20 cellular contexts compared by ENCODE assay signal in the genomic region with DNA sequence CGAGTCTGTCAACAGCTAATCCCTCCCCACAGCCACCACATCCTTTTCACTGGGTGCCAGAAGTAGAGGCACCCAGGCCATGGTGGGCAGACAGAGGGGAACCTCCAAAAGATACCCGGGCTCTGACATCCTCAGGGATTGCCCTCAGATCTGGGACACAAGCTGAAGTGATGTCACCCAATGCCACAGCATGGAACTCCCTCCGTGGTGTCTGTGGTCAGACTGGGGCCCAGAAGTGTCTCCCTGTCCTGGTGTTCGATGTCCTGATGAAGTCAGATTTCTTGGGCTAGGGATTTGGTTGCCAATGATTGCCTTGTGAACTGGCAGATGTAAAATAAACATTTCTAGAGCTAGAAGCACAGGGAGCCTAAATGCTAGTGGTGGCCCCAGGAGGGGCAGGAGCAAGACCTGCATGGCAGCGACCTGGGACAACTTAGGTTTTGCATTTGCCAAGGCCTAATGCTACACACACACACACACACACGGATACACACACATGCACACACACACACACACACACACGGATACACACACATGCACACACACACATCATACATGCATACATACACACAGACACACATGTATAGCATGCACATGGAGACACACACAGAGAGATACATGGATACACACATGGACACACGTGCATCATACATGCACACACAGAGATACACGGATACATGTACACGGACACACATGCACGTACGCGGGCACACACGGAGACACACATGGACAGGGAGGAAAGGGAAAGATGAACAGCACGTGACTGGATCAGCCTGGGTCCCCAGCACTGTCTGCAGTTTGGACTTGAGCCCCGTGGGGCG.
"Had no signal": no experiment of that assay in that cellular context is flagged by ENCODE, and none has a peak within 500 bp of the region (broad histone marks: within the 10 kb centered on the region; RNA-seq: fewer than 3 reads in every experiment).

No MANE protein-coding gene starts in this region.

- DNase-seq: activated CD4-positive, alpha-beta T cell treated with anti-CD3 and anti-CD28 coated beads for 48 hours; activated CD8-positive, alpha-beta memory T cell treated with anti-CD3 and anti-CD28 coated beads, Interleukin-2, amount 50 U/mL, for 48 hours; activated CD8-positive, alpha-beta T cell treated with anti-CD3 and anti-CD28 coated beads, Interleukin-2, amount 10 ng/mL, durations not matched to agents 7 days and 5 days; activated naive CD4-positive, alpha-beta T cell treated with Interleukin-2 at 50 U/mL for 16 hours; activated naive CD8-positive, alpha-beta T cell treated with anti-CD3 and anti-CD28 coated beads, Interleukin-2, amount 50 U/mL, for 24 hours; colonic mucosa; left ventricle myocardium superior; psoas muscle; stimulated activated CD4-positive, alpha-beta T cell treated with anti-CD3 and anti-CD28 coated beads, Interleukin-12 subunit alpha, Interleukin-12 subunit beta, amount 100 ng/mL, for 4 hours; stimulated activated naive CD4-positive, alpha-beta T cell treated with Interleukin-2 at 50 U/mL for 16 hours; T-cell; T1000; upper lobe of left lung had no signal

- H3K9me3 ChIP-seq: colonic mucosa, upper lobe of left lung had no signal

- H3K27ac Mint-ChIP-seq: activated CD8-positive, alpha-beta T cell treated with anti-CD3 and anti-CD28 coated beads, Interleukin-2, amount 10 ng/mL, durations not matched to agents 7 days and 5 days; activated naive CD8-positive, alpha-beta T cell treated with anti-CD3 and anti-CD28 coated beads, Interleukin-2, amount 50 U/mL, for 24 hours; activated T-helper 1 cell treated with anti-CD3 and anti-CD28 coated beads, Interleukin-12 subunit alpha, Interleukin-12 subunit beta, Interleukin-2, Interleukin-4 antibody, amounts not matched to agents 30 ng/mL and 10 ng/mL and 1 ng/mL, durations not matched to agents 14 hours and 24 hours and 36 hours; T-cell had no signal

- H3K4me3 ChIP-seq: cardiac muscle cell, colonic mucosa, psoas muscle, upper lobe of left lung had no signal

- H3K9me3 Mint-ChIP-seq: activated naive CD8-positive, alpha-beta T cell treated with anti-CD3 and anti-CD28 coated beads, Interleukin-2, amount 50 U/mL, for 24 hours; activated T-helper 1 cell treated with anti-CD3 and anti-CD28 coated beads, Interleukin-12 subunit alpha, Interleukin-12 subunit beta, Interleukin-2, Interleukin-4 antibody, amounts not matched to agents 30 ng/mL and 10 ng/mL and 1 ng/mL, durations not matched to agents 14 hours and 24 hours and 36 hours; T-cell had no signal

- H3K36me3 ChIP-seq: cardiac muscle cell, colonic mucosa, upper lobe of left lung had no signal

- ATAC-seq: activated CD8-positive, alpha-beta T cell treated with anti-CD3 and anti-CD28 coated beads, Interleukin-2, amount 10 ng/mL, durations not matched to agents 7 days and 5 days; activated naive CD8-positive, alpha-beta T cell treated with anti-CD3 and anti-CD28 coated beads, Interleukin-2, amount 50 U/mL, for 24 hours; left ventricle myocardium superior; psoas muscle; sciatic nerve; T-cell had no signal

- FAIRE-seq: endothelial cell of umbilical vein, frontal cortex, keratinocyte had no signal

- H3K4me3 Mint-ChIP-seq: activated CD8-positive, alpha-beta T cell treated with anti-CD3 and anti-CD28 coated beads, Interleukin-2, amount 10 ng/mL, durations not matched to agents 7 days and 5 days; activated naive CD8-positive, alpha-beta T cell treated with anti-CD3 and anti-CD28 coated beads, Interleukin-2, amount 50 U/mL, for 24 hours; activated T-helper 1 cell treated with anti-CD3 and anti-CD28 coated beads, Interleukin-12 subunit alpha, Interleukin-12 subunit beta, Interleukin-2, Interleukin-4 antibody, amounts not matched to agents 30 ng/mL and 10 ng/mL and 1 ng/mL, durations not matched to agents 14 hours and 24 hours and 36 hours; T-cell had no signal

- H3K4me1 ChIP-seq: colonic mucosa, psoas muscle, upper lobe of left lung had no signal

- H3K36me3 Mint-ChIP-seq: T-cell had no signal

- H3K27ac ChIP-seq: cardiac muscle cell, colonic mucosa, psoas muscle, upper lobe of left lung, VCaP had no signal

- H3K27me3 ChIP-seq: cardiac muscle cell, colonic mucosa, upper lobe of left lung had no signal
